Comparison of ENCODE assay signal across 12 cellular contexts in the genomic region with DNA sequence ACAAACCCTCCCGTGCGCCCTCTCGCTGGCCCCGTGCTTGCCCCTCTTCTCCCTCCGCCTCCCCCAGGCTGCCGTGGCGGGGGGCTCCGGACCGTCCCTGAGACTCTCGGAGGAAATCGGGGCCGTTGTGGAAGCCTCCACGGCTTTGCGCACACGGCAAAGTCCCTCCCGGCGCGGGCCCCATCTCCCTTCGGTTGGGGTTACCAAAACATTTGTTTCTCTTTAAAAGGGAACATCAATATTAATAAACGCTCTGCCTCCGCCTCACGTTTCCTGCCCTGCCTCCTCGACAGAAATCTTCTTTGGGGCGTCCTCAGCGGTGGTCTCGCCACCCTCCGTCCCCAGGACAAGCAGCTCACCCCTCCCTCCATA. TPM values are rescaled to one million over a fixed set of nuclear protein-coding genes. Genes with fewer than 3 reads are reported as not detected.
DNase-seq lines count a peak whose midpoint lies in the region; ATAC-seq and TF ChIP-seq lines count a peak whose summit lies in the region.
"Had no signal": no experiment of that assay in that cellular context is flagged by ENCODE, and none has a peak within 500 bp of the region (broad histone marks: within the 10 kb centered on the region; RNA-seq: fewer than 3 reads in every experiment).

No MANE protein-coding gene starts in this region.

- H3K79me2 ChIP-seq in ACC112 (ENCODE audit: control insufficient read depth, insufficient read depth, low read length, unreplicated experiment) = no peaks in the 10 kb centered on the region

- H3K27ac Mint-ChIP-seq in central memory CD8-positive, alpha-beta T cell (ENCODE audit: low read depth) = no peak overlapping the region
- H3K27ac Mint-ChIP-seq in naive B cell = peak overlapping the region in 3 of 6 donors; percentile 59 to 91 (median 88)

- H3K27me3 Mint-ChIP-seq in central memory CD8-positive, alpha-beta T cell = peaks cover 100% of the 10 kb centered on the region
- peaks cover 66 to 100% (median 96%) of the 10 kb centered on the region in 3 donors for H3K27me3 Mint-ChIP-seq in naive B cell

- H3K27me3 ChIP-seq in ACC112 (ENCODE audit: insufficient read depth, low read length) (peaks cover 99% of the 10 kb centered on the region), GM06990 (replicated peaks; ENCODE audit: control insufficient read depth, insufficient read depth, low read length) (peaks cover 5% of the 10 kb centered on the region)

- H3K36me3 Mint-ChIP-seq in central memory CD8-positive, alpha-beta T cell (ENCODE audit: insufficient read depth) = peaks cover 9% of the 10 kb centered on the region
- H3K36me3 Mint-ChIP-seq in naive B cell = peaks cover 0 to 25% of the 10 kb centered on the region in 2 donors

- no peak overlapping the region for H3K27ac ChIP-seq in ACC112 (ENCODE audit: low read depth, low read length)
- H3K27ac ChIP-seq: uterus had no signal

- H3K4me1 ChIP-seq in ACC112 (ENCODE audit: control insufficient read depth, insufficient read depth, low read length, unreplicated experiment) = no peaks in the 10 kb centered on the region

- no peak for ATAC-seq in central memory CD8-positive, alpha-beta T cell (replicated peaks; ENCODE audit: extremely low read depth, poor library complexity, severe bottlenecking)
- ATAC-seq in naive B cell (ENCODE audit: low read depth in 2 of 2) = no peak
- no peak for ATAC-seq in HG03039 (IDR thresholded peaks at IDR 0.05; ENCODE audit: unreplicated experiment)
- ATAC-seq: mucosa of descending colon had no signal

- no peak overlapping the region for H2AFZ ChIP-seq in ACC112 (ENCODE audit: low read length, unreplicated experiment)

- TF ChIP-seq CTCF in GM06990 (IDR thresholded peaks at IDR 0.05; ENCODE audit: insufficient read depth, low read length, poor library complexity, severe bottlenecking) (no peak), GM10266 (IDR thresholded peaks at IDR 0.05; ENCODE audit: control insufficient read depth, insufficient read depth, low read depth, missing control alignments) (no peak)

- H3K4me1 Mint-ChIP-seq in central memory CD8-positive, alpha-beta T cell = peaks cover 18% of the 10 kb centered on the region
- H3K4me1 Mint-ChIP-seq in naive B cell = peaks cover 13 to 21% (median 19%) of the 10 kb centered on the region in 3 donors

- H3K4me3 ChIP-seq in ACC112 (ENCODE audit: low read depth, low read length) (peak overlapping the region; percentile 56), GM06990 (replicated peaks; ENCODE audit: low read depth, low read length) (peak overlapping the region; percentile 27)
- H3K4me3 ChIP-seq: mucosa of descending colon had no signal

- H3K4me3 Mint-ChIP-seq in central memory CD8-positive, alpha-beta T cell = peak overlapping the region; percentile 64
- peak overlapping the region in 5 of 8 donors; percentile 42 to 84 (median 63) for H3K4me3 Mint-ChIP-seq in naive B cell

- DNase-seq in GM06990 (ENCODE audit: extremely low read depth, insufficient read length) (no peak), naive B cell (no peak), middle frontal gyrus (ENCODE audit: extremely low spot score, low spot score) (no peak), GM10266 (ENCODE audit: extremely low spot score) (no peak), germinal center (ENCODE audit: low spot score) (no peak)
- no peak for DNase-seq in central memory CD8-positive, alpha-beta T cell (ENCODE audit: low spot score in 2 of 2)
- DNase-seq: activated effector memory CD4-positive, alpha-beta T cell treated with Interleukin-2 at 50 U/mL for 16 hours; erythroblast; mucosa of descending colon; uterus had no signal

- H3K36me3 ChIP-seq in ACC112 (ENCODE audit: insufficient read depth, low read length) = no peaks in the 10 kb centered on the region
- H3K36me3 ChIP-seq in GM06990 (ENCODE audit: control insufficient read depth, insufficient read depth, low read length) = no peaks in the 10 kb centered on the region
- H3K36me3 ChIP-seq: uterus had no signal

- peaks cover 6% of the 10 kb centered on the region for H3K9me3 Mint-ChIP-seq in central memory CD8-positive, alpha-beta T cell
- H3K9me3 Mint-ChIP-seq in naive B cell = peaks cover 3 to 20% (median 7%) of the 10 kb centered on the region in 7 donors

RNA-seq across cellular contexts. Expression of a gene that starts 3.8 kb away (rescaled TPM):
- not detected for polyA plus RNA-seq in naive B cell (ENCODE audit: low read depth in 6 of 6)
